1 cellular context compared by ENCODE assay signal in the genomic region with DNA sequence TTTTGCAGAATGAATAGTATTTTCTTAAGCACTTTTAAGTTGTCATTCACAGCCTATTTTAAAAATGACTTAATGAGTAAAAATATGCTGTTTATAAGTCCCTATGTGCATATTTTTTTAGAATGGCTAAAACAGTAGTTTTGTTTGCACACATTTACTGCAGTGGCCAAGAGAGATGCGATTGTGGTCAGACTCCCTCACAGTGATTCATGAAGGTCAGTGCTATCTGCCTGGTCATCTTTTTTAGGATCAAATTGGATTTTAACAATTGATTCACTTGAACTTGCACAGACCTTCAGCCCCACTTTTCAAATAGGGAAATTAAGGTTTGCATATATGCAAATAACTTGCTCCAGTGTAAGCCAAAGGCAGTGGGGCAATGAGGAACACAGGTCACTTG.
TF ChIP-seq lines count a peak whose summit lies in the region.

No MANE protein-coding gene starts in this region.

TF ChIP-seq in HepG2, 621 proteins besides CTCF, POLR2A, EP300 and RAD21 (continued from another document):
- TF ChIP-seq, protein P1, sequence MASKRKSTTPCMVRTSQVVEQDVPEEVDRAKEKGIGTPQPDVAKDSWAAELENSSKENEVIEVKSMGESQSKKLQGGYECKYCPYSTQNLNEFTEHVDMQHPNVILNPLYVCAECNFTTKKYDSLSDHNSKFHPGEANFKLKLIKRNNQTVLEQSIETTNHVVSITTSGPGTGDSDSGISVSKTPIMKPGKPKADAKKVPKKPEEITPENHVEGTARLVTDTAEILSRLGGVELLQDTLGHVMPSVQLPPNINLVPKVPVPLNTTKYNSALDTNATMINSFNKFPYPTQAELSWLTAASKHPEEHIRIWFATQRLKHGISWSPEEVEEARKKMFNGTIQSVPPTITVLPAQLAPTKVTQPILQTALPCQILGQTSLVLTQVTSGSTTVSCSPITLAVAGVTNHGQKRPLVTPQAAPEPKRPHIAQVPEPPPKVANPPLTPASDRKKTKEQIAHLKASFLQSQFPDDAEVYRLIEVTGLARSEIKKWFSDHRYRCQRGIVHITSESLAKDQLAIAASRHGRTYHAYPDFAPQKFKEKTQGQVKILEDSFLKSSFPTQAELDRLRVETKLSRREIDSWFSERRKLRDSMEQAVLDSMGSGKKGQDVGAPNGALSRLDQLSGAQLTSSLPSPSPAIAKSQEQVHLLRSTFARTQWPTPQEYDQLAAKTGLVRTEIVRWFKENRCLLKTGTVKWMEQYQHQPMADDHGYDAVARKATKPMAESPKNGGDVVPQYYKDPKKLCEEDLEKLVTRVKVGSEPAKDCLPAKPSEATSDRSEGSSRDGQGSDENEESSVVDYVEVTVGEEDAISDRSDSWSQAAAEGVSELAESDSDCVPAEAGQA (IDR thresholded peaks at IDR 0.05; ENCODE audit: low read depth): no peak
- TF ChIP-seq, protein P1 (CRISPR knock-in tag; IDR thresholded peaks at IDR 0.05; ENCODE audit: borderline replicate concordance): no peak
- TF ChIP-seq TSC22D2 (CRISPR knock-in tag; IDR thresholded peaks at IDR 0.05; ENCODE audit: borderline replicate concordance) (no peak), ZNF503 (CRISPR knock-in tag; IDR thresholded peaks at IDR 0.05) (no peak), ZNF616 (CRISPR knock-in tag; IDR thresholded peaks at IDR 0.05; ENCODE audit: low read depth) (no peak), KLF6 (CRISPR knock-in tag; IDR thresholded peaks at IDR 0.05) (no peak), XBP1 (CRISPR knock-in tag; IDR thresholded peaks at IDR 0.05) (no peak), RCOR2 (CRISPR knock-in tag; IDR thresholded peaks at IDR 0.05) (no peak), MYPOP (CRISPR knock-in tag; IDR thresholded peaks at IDR 0.05) (no peak), POGK (CRISPR knock-in tag; conservative IDR thresholded peaks at IDR 0.05) (no peak), ZZZ3 (CRISPR knock-in tag; IDR thresholded peaks at IDR 0.05; ENCODE audit: borderline replicate concordance) (no peak), NFE2L1 (CRISPR knock-in tag; IDR thresholded peaks at IDR 0.05; ENCODE audit: borderline replicate concordance) (no peak), ZFX (CRISPR knock-in tag; IDR thresholded peaks at IDR 0.05; ENCODE audit: low read depth) (no peak)
TF ChIP-seq in HepG2: peak in this region for 0.
